Comparison of ENCODE assay signal across 27 cellular contexts in genomic region chr11:17184882-17185587, GRCh38.
"Had no signal": no experiment of that assay in that cellular context is flagged by ENCODE, and none has a peak within 500 bp of the region (broad histone marks: within the 10 kb centered on the region; RNA-seq: fewer than 3 reads in every experiment).

No MANE protein-coding gene starts in this region.

- H3K4me3 ChIP-seq: esophagus muscularis mucosa, lower lobe of right lung, pancreas, smooth muscle cell, stomach, thyroid gland had no signal

- H3K4me1 ChIP-seq: pancreas had no signal

- H3K9me3 ChIP-seq: esophagus muscularis mucosa, lower lobe of right lung, neutrophil, pancreas, stomach, thyroid gland had no signal

- H3K4me3 Mint-ChIP-seq: effector memory CD8-positive, alpha-beta T cell; immature natural killer cell; naive thymus-derived CD8-positive, alpha-beta T cell; type B pancreatic cell had no signal

- H3K27me3 Mint-ChIP-seq: effector memory CD8-positive, alpha-beta T cell; naive thymus-derived CD8-positive, alpha-beta T cell; type B pancreatic cell had no signal

- H3K27me3 ChIP-seq: esophagus muscularis mucosa, neutrophil, pancreas, stomach, thyroid gland had no signal

- H3K9me3 Mint-ChIP-seq: effector memory CD8-positive, alpha-beta T cell; immature natural killer cell; naive thymus-derived CD8-positive, alpha-beta T cell had no signal

- H3K36me3 ChIP-seq: neutrophil, pancreas, thyroid gland had no signal

- DNase-seq: cortex of kidney; effector memory CD8-positive, alpha-beta T cell; foreskin melanocyte; glutamatergic neuron; hypothalamus; immature natural killer cell; islet precursor cell; kidney glomerular epithelial cell; left colon; left ventricle myocardium superior; lower lobe of right lung; naive thymus-derived CD8-positive, alpha-beta T cell; pancreas; retina; stimulated activated CD4-positive, alpha-beta T cell treated with anti-CD3 and anti-CD28 coated beads, Interleukin-12 subunit alpha, Interleukin-12 subunit beta, amount 100 ng/mL, for 4 hours; stimulated activated CD4-positive, alpha-beta T cell treated with anti-CD3 and anti-CD28 coated beads, Interleukin-1b, Interleukin-23, amount 100 ng/mL, for 48 hours; stimulated activated CD4-positive, alpha-beta T cell treated with anti-CD3 and anti-CD28 coated beads, Interleukin-4, amount 100 ng/mL, for 1 hour; stimulated activated CD8-positive, alpha-beta memory T cell treated with anti-CD3 and anti-CD28 coated beads, Interleukin-4, amount 100 ng/mL, for 48 hours; stimulated activated naive CD4-positive, alpha-beta T cell treated with Interleukin-2 at 50 U/mL for 16 hours; stomach; thyroid gland had no signal

- H3K27ac ChIP-seq: epithelial cell of prostate, esophagus muscularis mucosa, lower lobe of right lung, neutrophil, pancreas, stomach, thyroid gland had no signal

- ATAC-seq: effector memory CD8-positive, alpha-beta T cell; left colon; left ventricle myocardium superior; naive thymus-derived CD8-positive, alpha-beta T cell; pancreas; sciatic nerve had no signal

- H3K27ac Mint-ChIP-seq: effector memory CD8-positive, alpha-beta T cell; type B pancreatic cell had no signal
